11 cellular contexts compared by ENCODE assay signal in the genomic region with DNA sequence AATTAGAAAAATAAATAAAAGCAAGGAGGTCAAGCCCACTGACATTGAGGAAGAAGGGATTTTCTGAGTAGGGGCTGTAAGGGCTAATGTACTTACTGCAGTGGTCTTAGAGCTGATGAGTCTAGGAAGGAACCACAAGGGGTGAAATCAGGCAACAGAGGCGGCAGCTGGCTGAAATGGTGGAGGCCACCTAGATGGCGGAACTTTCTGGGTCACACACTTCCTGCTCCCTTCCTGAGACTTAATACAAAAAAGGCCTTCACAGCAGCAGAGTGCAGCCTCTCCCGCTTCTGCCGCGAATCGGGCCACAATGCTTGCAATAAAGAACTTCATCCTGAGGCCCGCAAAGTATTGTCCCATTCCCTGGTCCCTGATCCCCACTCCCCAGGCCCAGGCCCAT. TPM values are rescaled to one million over a fixed set of nuclear protein-coding genes. Genes with fewer than 3 reads are reported as not detected.
DNase-seq lines count a peak whose midpoint lies in the region; ATAC-seq and TF ChIP-seq lines count a peak whose summit lies in the region.
"Had no signal": no experiment of that assay in that cellular context is flagged by ENCODE, and none has a peak within 500 bp of the region (broad histone marks: within the 10 kb centered on the region; RNA-seq: fewer than 3 reads in every experiment).

No MANE protein-coding gene starts in this region.

- H3K4me3 ChIP-seq in subcutaneous abdominal adipose tissue (ENCODE audit: low read depth in 1 of 5, low read length in 5 of 5) = peak overlapping the region in 3 of 5 donors; percentile 13 to 40 (median 36)

- peak overlapping the region; percentile 11 for H3K27ac Mint-ChIP-seq in activated naive CD4-positive, alpha-beta T cell treated with anti-CD3 and anti-CD28 coated beads, Interleukin-2, amount 10 ng/mL, durations not matched to agents 7 days and 5 days
- H3K27ac Mint-ChIP-seq in endothelial cell (ENCODE audit: unreplicated experiment) = no peak overlapping the region
- no peak overlapping the region for H3K27ac Mint-ChIP-seq in MCF 10A (ENCODE audit: low read depth, unreplicated experiment)

- ATAC-seq in HG03097 (IDR thresholded peaks at IDR 0.05; ENCODE audit: low FRiP score, unreplicated experiment) = peak; percentile 17
- no peak for ATAC-seq in HG03469 (IDR thresholded peaks at IDR 0.05; ENCODE audit: unreplicated experiment)
- ATAC-seq: SK-N-SH treated with all-trans-retinoic acid at 6 μM for 48 hours had no signal

- peaks cover 14% of the 10 kb centered on the region for H3K36me3 Mint-ChIP-seq in activated naive CD4-positive, alpha-beta T cell treated with anti-CD3 and anti-CD28 coated beads, Interleukin-2, amount 10 ng/mL, durations not matched to agents 7 days and 5 days
- H3K36me3 Mint-ChIP-seq in endothelial cell (ENCODE audit: low read depth, unreplicated experiment) = no peaks in the 10 kb centered on the region
- H3K36me3 Mint-ChIP-seq in MCF 10A (ENCODE audit: insufficient read depth, unreplicated experiment) = peaks cover 11% of the 10 kb centered on the region

- TF ChIP-seq CTCF in endothelial cell (IDR thresholded peaks at IDR 0.05; ENCODE audit: unreplicated experiment) = no peak
- TF ChIP-seq CTCF in MCF 10A (IDR thresholded peaks at IDR 0.05; ENCODE audit: unreplicated experiment) = no peak

- no peaks in the 10 kb centered on the region for H3K27me3 Mint-ChIP-seq in activated naive CD4-positive, alpha-beta T cell treated with anti-CD3 and anti-CD28 coated beads, Interleukin-2, amount 10 ng/mL, durations not matched to agents 7 days and 5 days
- H3K27me3 Mint-ChIP-seq in endothelial cell (ENCODE audit: unreplicated experiment) (no peaks in the 10 kb centered on the region), MCF 10A (ENCODE audit: insufficient read depth, unreplicated experiment) (peaks cover 13% of the 10 kb centered on the region)

- H3K4me1 ChIP-seq in subcutaneous abdominal adipose tissue (ENCODE audit: control insufficient read depth in 5 of 5, insufficient read depth in 5 of 5, low read length in 5 of 5) = peaks cover 0 to 4% (median 0%) of the 10 kb centered on the region in 5 donors

- POLR2A ChIA-PET in MCF 10A (lab: Yijun Ruan, JAX) = no interaction called here

- no peaks in the 10 kb centered on the region for H3K9me3 Mint-ChIP-seq in activated naive CD4-positive, alpha-beta T cell treated with anti-CD3 and anti-CD28 coated beads, Interleukin-2, amount 10 ng/mL, durations not matched to agents 7 days and 5 days
- H3K9me3 Mint-ChIP-seq in endothelial cell (ENCODE audit: unreplicated experiment) (no peaks in the 10 kb centered on the region), MCF 10A (ENCODE audit: unreplicated experiment) (no peaks in the 10 kb centered on the region)

- no peak overlapping the region for H3K27ac ChIP-seq in subcutaneous abdominal adipose tissue (ENCODE audit: low read depth, low read length)

- intact Hi-C loops in MCF 10A (cut with micrococcal nuclease) = no loop called here

- no peak for DNase-seq in activated naive CD4-positive, alpha-beta T cell treated with anti-CD3 and anti-CD28 coated beads, Interleukin-2, amount 10 ng/mL, durations not matched to agents 7 days and 5 days
- no peak for DNase-seq in activated naive CD4-positive, alpha-beta T cell (lab: John Stamatoyannopoulos, UW)
- DNase-seq in endothelial cell (ENCODE audit: low spot score) = no peak
- DNase-seq in NCI-H2227 (lab: John Stamatoyannopoulos, UW; ENCODE audit: unreplicated experiment) = no peak
- no peak for DNase-seq in MCF 10A (ENCODE audit: unreplicated experiment)
- DNase-seq: activated effector memory CD4-positive, alpha-beta T cell treated with Interleukin-2 at 50 U/mL for 16 hours; kidney had no signal

- peak overlapping the region; percentile 18 for H3K4me3 Mint-ChIP-seq in activated naive CD4-positive, alpha-beta T cell treated with anti-CD3 and anti-CD28 coated beads, Interleukin-2, amount 10 ng/mL, durations not matched to agents 7 days and 5 days
- peak overlapping the region; percentile 37 for H3K4me3 Mint-ChIP-seq in endothelial cell (ENCODE audit: unreplicated experiment)
- no peak overlapping the region for H3K4me3 Mint-ChIP-seq in MCF 10A (ENCODE audit: unreplicated experiment)

- peaks cover 18% of the 10 kb centered on the region for H3K4me1 Mint-ChIP-seq in activated naive CD4-positive, alpha-beta T cell treated with anti-CD3 and anti-CD28 coated beads, Interleukin-2, amount 10 ng/mL, durations not matched to agents 7 days and 5 days
- H3K4me1 Mint-ChIP-seq in endothelial cell (ENCODE audit: unreplicated experiment) (no peaks in the 10 kb centered on the region), MCF 10A (ENCODE audit: insufficient read depth, unreplicated experiment) (no peaks in the 10 kb centered on the region)

- H3K36me3 ChIP-seq in subcutaneous abdominal adipose tissue (ENCODE audit: control insufficient read depth in 5 of 5, insufficient read depth in 5 of 5, low read length in 5 of 5) = no peaks in the 10 kb centered on the region

- H3K9ac ChIP-seq in subcutaneous abdominal adipose tissue (ENCODE audit: low read length in 5 of 5) = no peak overlapping the region

- peaks cover 0 to 6% (median 2%) of the 10 kb centered on the region in 5 donors for H3K27me3 ChIP-seq in subcutaneous abdominal adipose tissue (ENCODE audit: control insufficient read depth in 5 of 5, insufficient read depth in 4 of 5, low read length in 5 of 5)

- CTCF ChIA-PET in activated naive CD4-positive, alpha-beta T cell treated with anti-CD3 and anti-CD28 coated beads, Interleukin-2, amount 10 ng/mL, durations not matched to agents 7 days and 5 days (lab: Charles Lee) = no interaction called here
- CTCF ChIA-PET in MCF 10A (lab: Yijun Ruan, JAX) = no interaction called here

- no peaks in the 10 kb centered on the region for H3K9me3 ChIP-seq in subcutaneous abdominal adipose tissue (ENCODE audit: control insufficient read depth in 5 of 5, low read length in 5 of 5)

- no TSS peak for BruUV-seq in MCF 10A (replicated peaks; lab: Mats Ljungman, UMichigan)

RNA-seq across cellular contexts. Expression of gene SNX12, which starts 15.4 kb away (rescaled TPM):
- total RNA-seq in endothelial cell (ENCODE audit: unreplicated experiment) (95.0 TPM), MCF 10A (2022) (67.0 and 81.3 TPM in 2 replicates)

RNA-seq across cellular contexts. Expression of gene FOXO4, which starts 42.9 kb away (rescaled TPM):
- 16.4 TPM for total RNA-seq in endothelial cell (ENCODE audit: unreplicated experiment)
- total RNA-seq in MCF 10A (2022) = 6.4 and 7.7 TPM in 2 replicates

RNA-seq across cellular contexts. Expression of gene CXorf65, which starts 53.8 kb away (rescaled TPM):
- total RNA-seq in endothelial cell (ENCODE audit: unreplicated experiment) = not detected
- total RNA-seq in MCF 10A (2022) = not detected in 2 replicates

RNA-seq across cellular contexts. Expression of gene IL2RG, which starts 58.7 kb away (rescaled TPM):
- total RNA-seq in endothelial cell (ENCODE audit: unreplicated experiment) (not detected), MCF 10A (2022) (1.5 TPM in 1 of 2 replicates, not detected in the other)
